Comparison of ENCODE assay signal across 32 cellular contexts in the genomic region with DNA sequence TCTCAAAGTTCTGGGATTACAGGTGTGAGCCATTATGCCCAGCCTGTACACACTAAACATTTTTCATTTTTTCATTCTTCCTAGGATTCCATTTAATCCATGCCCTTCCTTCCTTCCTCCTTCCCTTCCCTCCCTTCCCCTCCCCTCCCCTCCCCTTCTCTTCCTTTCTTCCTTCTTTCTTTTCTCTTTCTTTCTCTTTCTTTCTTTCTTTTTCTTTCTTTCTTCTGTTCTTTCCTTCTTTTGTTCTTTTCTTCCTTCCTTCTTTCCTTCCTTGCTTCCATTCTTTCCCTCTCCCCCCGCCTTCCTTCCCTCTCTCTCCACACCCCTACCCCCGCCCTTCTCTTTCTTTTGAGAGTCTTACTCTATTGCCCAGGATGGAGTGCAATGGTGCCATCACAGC. TPM values are rescaled to one million over a fixed set of nuclear protein-coding genes. Genes with fewer than 3 reads are reported as not detected.
DNase-seq lines count a peak whose midpoint lies in the region; ATAC-seq, FAIRE-seq and TF ChIP-seq lines count a peak whose summit lies in the region.
"Had no signal": no experiment of that assay in that cellular context is flagged by ENCODE, and none has a peak within 500 bp of the region (broad histone marks: within the 10 kb centered on the region; RNA-seq: fewer than 3 reads in every experiment).

No MANE protein-coding gene starts in this region.

- BruUV-seq in MCF 10A (replicated peaks; lab: Mats Ljungman, UMichigan), result no TSS peak

- H3K27me3 Mint-ChIP-seq in MCF 10A (ENCODE audit: insufficient read depth, unreplicated experiment) (no peaks in the 10 kb centered on the region), astrocyte (ENCODE audit: low read depth, unreplicated experiment) (no peaks in the 10 kb centered on the region), memory B cell (peaks cover 5% of the 10 kb centered on the region), nephron progenitor cell (ENCODE audit: low read depth, poor library complexity) (peaks cover 6% of the 10 kb centered on the region)
- H3K27me3 Mint-ChIP-seq: activated B cell treated with CpG ODN at 0.5 μM for 24 hours; CD4-positive, alpha-beta T cell had no signal

- DNase-seq in MCF 10A (ENCODE audit: unreplicated experiment), result no peak
- DNase-seq in breast epithelium (ENCODE audit: low spot score in 2 of 2), result no peak
- DNase-seq in astrocyte (ENCODE audit: low read depth), result no peak
- DNase-seq in memory B cell (ENCODE audit: low spot score in 2 of 2), result no peak
- DNase-seq in nephron progenitor cell, result no peak
- no peak for DNase-seq in NOMO-1 treated with DMSO at 0.1 percent for 48 hours (lab: John Stamatoyannopoulos, UW; ENCODE audit: unreplicated experiment)
- no peak for DNase-seq in kidney tubule cell (ENCODE audit: low spot score)
- no peak for DNase-seq in kidney glomerular epithelial cell (lab: John Stamatoyannopoulos, UW)
- DNase-seq: activated B cell treated with CpG ODN at 0.5 μM for 24 hours; activated CD4-positive, alpha-beta T cell treated with anti-CD3 and anti-CD28 coated beads, Interleukin-2, amount 10 ng/mL, durations not matched to agents 7 days and 5 days; activated gamma-delta T cell; activated T-cell treated with anti-CD3 and anti-CD28 coated beads, Interleukin-2, amount 50 U/mL, for 24 hours; CD4-positive, alpha-beta T cell; central memory CD4-positive, alpha-beta T cell; endodermal cell; kidney; midbrain; naive B cell; NCI-H1092 treated with DMSO at 0.1 percent for 48 hours; NCI-H187; NCI-H446 treated with DMSO at 0.1 percent for 48 hours; NCI-H82; occipital lobe; stimulated activated CD4-positive, alpha-beta T cell treated with anti-CD3 and anti-CD28 coated beads, Interleukin-15, amount 100 ng/mL, for 24 hours; stimulated activated naive CD4-positive, alpha-beta T cell; upper lobe of right lung had no signal

- H3K9me3 ChIP-seq in breast epithelium, result no peaks in the 10 kb centered on the region
- H3K9me3 ChIP-seq in astrocyte (ENCODE audit: insufficient read depth, low read depth, low read length), result no peaks in the 10 kb centered on the region
- H3K9me3 ChIP-seq: esophagus muscularis mucosa, heart left ventricle, suprapubic skin, upper lobe of right lung had no signal

- H3K27ac ChIP-seq in breast epithelium, result no peak overlapping the region
- H3K27ac ChIP-seq in astrocyte (ENCODE audit: low read depth, low read length), result peak overlapping the region; percentile 76
- H3K27ac ChIP-seq: suprapubic skin, upper lobe of right lung had no signal

- CTCF ChIA-PET in MCF 10A (lab: Yijun Ruan, JAX), result no interaction called here

- no peaks in the 10 kb centered on the region for H3K27me3 ChIP-seq in breast epithelium
- H3K27me3 ChIP-seq in astrocyte (ENCODE audit: insufficient read depth, low read length), result no peaks in the 10 kb centered on the region
- H3K27me3 ChIP-seq: esophagus muscularis mucosa, heart left ventricle, suprapubic skin, upper lobe of right lung had no signal

- H3K9ac ChIP-seq in astrocyte (ENCODE audit: low read length), result peak overlapping the region; percentile 18

- H3K36me3 Mint-ChIP-seq in MCF 10A (ENCODE audit: insufficient read depth, unreplicated experiment), result peaks cover 10% of the 10 kb centered on the region
- H3K36me3 Mint-ChIP-seq in astrocyte (ENCODE audit: low read depth, unreplicated experiment), result no peaks in the 10 kb centered on the region
- H3K36me3 Mint-ChIP-seq in memory B cell, result peaks cover 2% of the 10 kb centered on the region
- H3K36me3 Mint-ChIP-seq in nephron progenitor cell (ENCODE audit: low read depth), result peaks cover 6% of the 10 kb centered on the region
- H3K36me3 Mint-ChIP-seq: naive B cell had no signal

- peak overlapping the region; percentile 70 for H3K4me2 ChIP-seq in astrocyte (ENCODE audit: low read length)

- TF ChIP-seq POLR2A in breast epithelium (IDR thresholded peaks at IDR 0.05), result no peak

- no peaks in the 10 kb centered on the region for H3K4me1 ChIP-seq in breast epithelium
- no peaks in the 10 kb centered on the region for H3K4me1 ChIP-seq in astrocyte (ENCODE audit: insufficient read depth, low read length)
- H3K4me1 ChIP-seq: suprapubic skin, upper lobe of right lung had no signal

- H3K4me3 ChIP-seq in breast epithelium, result no peak overlapping the region
- H3K4me3 ChIP-seq in astrocyte (ENCODE audit: insufficient read depth, low read depth, low read length), result no peak overlapping the region
- H3K4me3 ChIP-seq: esophagus muscularis mucosa, suprapubic skin, upper lobe of right lung had no signal

- intact Hi-C loops in MCF 10A (cut with micrococcal nuclease), result loop anchor here (1.0 kb wide), 1 partner anchor 41 kb away; no protein-coding TSS in a partner anchor
- intact Hi-C loops in breast epithelium (cut with DNase I; ENCODE audit: low total_unique reads), result no loop called here

- peak overlapping the region; percentile 88 for H3K27ac Mint-ChIP-seq in MCF 10A (ENCODE audit: low read depth, unreplicated experiment)
- H3K27ac Mint-ChIP-seq in astrocyte (ENCODE audit: unreplicated experiment), result no peak overlapping the region
- no peak overlapping the region for H3K27ac Mint-ChIP-seq in memory B cell
- no peak overlapping the region for H3K27ac Mint-ChIP-seq in nephron progenitor cell
- H3K27ac Mint-ChIP-seq: activated B cell treated with CpG ODN at 0.5 μM for 24 hours; activated CD4-positive, alpha-beta T cell treated with anti-CD3 and anti-CD28 coated beads, Interleukin-2, amount 10 ng/mL, durations not matched to agents 7 days and 5 days; activated T-cell treated with anti-CD3 and anti-CD28 coated beads, Interleukin-2, amount 50 U/mL, for 24 hours; CD4-positive, alpha-beta T cell; endodermal cell; naive B cell; T-helper 1 cell treated with Interleukin-12 subunit alpha and Interleukin-12 subunit beta and Interleukin-4 antibody, amounts not matched to agents 30 μg/mL and 1 μg/mL, for 36 hours had no signal

- H3K36me3 ChIP-seq in breast epithelium (no peaks in the 10 kb centered on the region), astrocyte (ENCODE audit: insufficient read depth, low read length) (no peaks in the 10 kb centered on the region)
- H3K36me3 ChIP-seq: esophagus muscularis mucosa, heart left ventricle, suprapubic skin, upper lobe of right lung had no signal

- no peaks in the 10 kb centered on the region for H3K79me2 ChIP-seq in astrocyte (ENCODE audit: insufficient read depth, low read length)

- POLR2A ChIA-PET in MCF 10A (lab: Yijun Ruan, JAX), result interaction anchor here (0.6 to 1.8 kb wide), 8 partner anchors 9 to 623 kb away, joined by 3 to 8 read pairs (median 5); partner anchors contain the start of gene LSG1

- no peak for ATAC-seq in memory B cell (ENCODE audit: low read depth)

- H3K4me1 Mint-ChIP-seq in MCF 10A (ENCODE audit: insufficient read depth, unreplicated experiment) (peaks cover 15% of the 10 kb centered on the region), astrocyte (ENCODE audit: low read depth, unreplicated experiment) (peaks cover 4% of the 10 kb centered on the region), memory B cell (peaks cover 8% of the 10 kb centered on the region), nephron progenitor cell (no peaks in the 10 kb centered on the region)
- H3K4me1 Mint-ChIP-seq: activated CD4-positive, alpha-beta T cell treated with anti-CD3 and anti-CD28 coated beads, Interleukin-2, amount 10 ng/mL, durations not matched to agents 7 days and 5 days had no signal

- H3K9me3 Mint-ChIP-seq in MCF 10A (ENCODE audit: unreplicated experiment), result peaks cover 7% of the 10 kb centered on the region
- H3K9me3 Mint-ChIP-seq in astrocyte (ENCODE audit: unreplicated experiment), result peaks cover 9% of the 10 kb centered on the region
- no peaks in the 10 kb centered on the region for H3K9me3 Mint-ChIP-seq in memory B cell
- peaks cover 20% of the 10 kb centered on the region for H3K9me3 Mint-ChIP-seq in nephron progenitor cell
- H3K9me3 Mint-ChIP-seq: activated B cell treated with CpG ODN at 0.5 μM for 24 hours; CD4-positive, alpha-beta T cell; T-helper 1 cell treated with Interleukin-12 subunit alpha and Interleukin-12 subunit beta and Interleukin-4 antibody, amounts not matched to agents 30 μg/mL and 1 μg/mL, for 36 hours had no signal

- H3K4me3 Mint-ChIP-seq in MCF 10A (ENCODE audit: unreplicated experiment), result peak overlapping the region; percentile 60
- H3K4me3 Mint-ChIP-seq in astrocyte (ENCODE audit: unreplicated experiment), result no peak overlapping the region
- H3K4me3 Mint-ChIP-seq in memory B cell, result peak overlapping the region; percentile 47
- no peak overlapping the region for H3K4me3 Mint-ChIP-seq in nephron progenitor cell
- H3K4me3 Mint-ChIP-seq: activated CD4-positive, alpha-beta T cell treated with anti-CD3 and anti-CD28 coated beads, Interleukin-2, amount 10 ng/mL, durations not matched to agents 7 days and 5 days; activated T-cell treated with anti-CD3 and anti-CD28 coated beads, Interleukin-2, amount 50 U/mL, for 24 hours; CD4-positive, alpha-beta T cell; endodermal cell; T-helper 1 cell treated with Interleukin-12 subunit alpha and Interleukin-12 subunit beta and Interleukin-4 antibody, amounts not matched to agents 30 μg/mL and 1 μg/mL, for 36 hours had no signal

- FAIRE-seq in astrocyte (lab: Jason Lieb, UNC), result no peak
- FAIRE-seq: D721Med, GM18507, kidney had no signal

- TF ChIP-seq CTCF in MCF 10A (IDR thresholded peaks at IDR 0.05; ENCODE audit: unreplicated experiment), result no peak
- no peak for TF ChIP-seq CTCF in breast epithelium (IDR thresholded peaks at IDR 0.05)
- TF ChIP-seq CTCF in astrocyte (IDR thresholded peaks at IDR 0.05; ENCODE audit: insufficient read depth, low read depth, low read length), result no peak
- no peak for TF ChIP-seq CTCF in nephron progenitor cell (IDR thresholded peaks at IDR 0.05)

- no peak overlapping the region for H2AFZ ChIP-seq in astrocyte (ENCODE audit: low read depth, low read length)

- no peaks in the 10 kb centered on the region for H4K20me1 ChIP-seq in astrocyte (ENCODE audit: insufficient read depth, low read length)

RNA-seq across cellular contexts. Expression of gene ATP13A3, which starts 40.9 kb away (rescaled TPM):
- total RNA-seq in MCF 10A (2022), result 119 and 125 TPM in 2 replicates
- 100 to 1,000 TPM; 132 to 170 (median 142) TPM for total RNA-seq in breast epithelium
- 76.3 and 79.2 TPM in 2 replicates for total RNA-seq in astrocyte

Comparison
In these comparisons a context has a peak if more than half of its experiments do, and no peak if none do; other contexts are left out.
1. H3K4me3 Mint-ChIP-seq: peak in MCF 10A (single experiment) and memory B cell (single experiment); none in astrocyte (single experiment) and nephron progenitor cell (single experiment).